In the genomic region with DNA sequence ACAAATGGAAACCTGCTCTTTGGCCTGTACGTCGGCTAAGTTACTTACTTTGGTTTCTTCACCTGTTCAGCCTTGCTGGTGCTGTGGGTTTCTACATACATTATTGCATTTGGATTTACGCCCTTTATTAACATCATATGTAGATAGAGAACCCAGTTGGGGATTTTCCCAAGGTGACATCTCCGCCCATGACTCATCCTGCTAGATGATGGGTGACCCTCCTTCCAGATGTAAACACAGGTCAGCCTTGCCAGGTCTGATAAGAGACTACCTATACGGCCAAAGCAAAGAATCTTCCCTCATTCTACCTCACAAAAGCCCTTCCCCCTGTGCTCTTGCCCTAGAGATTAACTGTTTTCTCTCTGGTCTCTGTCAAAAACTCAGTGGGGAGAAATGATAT, we compare ENCODE assay signal across 14 cellular contexts.
DNase-seq lines count a peak whose midpoint lies in the region; ATAC-seq, FAIRE-seq and TF ChIP-seq lines count a peak whose summit lies in the region.
"Had no signal": no experiment of that assay in that cellular context is flagged by ENCODE, and none has a peak within 500 bp of the region (broad histone marks: within the 10 kb centered on the region; RNA-seq: fewer than 3 reads in every experiment).

No MANE protein-coding gene starts in this region.

- H3K27me3 ChIP-seq in bronchial epithelial cell (ENCODE audit: control insufficient read depth, insufficient read depth, low read length) = no peaks in the 10 kb centered on the region
- H3K27me3 ChIP-seq: ascending aorta had no signal

- H3K4me3 Mint-ChIP-seq in stimulated activated effector memory CD8-positive, alpha-beta T cell treated with anti-CD3 and anti-CD28 coated beads, Interleukin-12 subunit alpha, Interleukin-12 subunit beta, amount 100 ng/mL, for 72 hours = no peak overlapping the region
- H3K4me3 Mint-ChIP-seq: activated T-cell treated with anti-CD3 and anti-CD28 coated beads, Interleukin-2, amount 50 U/mL, for 4 hours; type B pancreatic cell had no signal

- peaks cover 17% of the 10 kb centered on the region for H3K36me3 Mint-ChIP-seq in stimulated activated effector memory CD8-positive, alpha-beta T cell treated with anti-CD3 and anti-CD28 coated beads, Interleukin-12 subunit alpha, Interleukin-12 subunit beta, amount 100 ng/mL, for 72 hours

- no peaks in the 10 kb centered on the region for H3K36me3 ChIP-seq in bronchial epithelial cell (ENCODE audit: control insufficient read depth, insufficient read depth, low read length)
- H3K36me3 ChIP-seq: ascending aorta had no signal

- no peak overlapping the region for H3K4me3 ChIP-seq in bronchial epithelial cell (ENCODE audit: low read depth, low read length)
- H3K4me3 ChIP-seq: A549, ascending aorta had no signal

- TF ChIP-seq CTCF in bronchial epithelial cell (IDR thresholded peaks at IDR 0.05; ENCODE audit: insufficient read depth, low read length, severe bottlenecking) = no peak

- H3K27ac Mint-ChIP-seq in stimulated activated effector memory CD8-positive, alpha-beta T cell treated with anti-CD3 and anti-CD28 coated beads, Interleukin-12 subunit alpha, Interleukin-12 subunit beta, amount 100 ng/mL, for 72 hours = no peak overlapping the region
- H3K27ac Mint-ChIP-seq: type B pancreatic cell had no signal

- H3K4me1 Mint-ChIP-seq in stimulated activated effector memory CD8-positive, alpha-beta T cell treated with anti-CD3 and anti-CD28 coated beads, Interleukin-12 subunit alpha, Interleukin-12 subunit beta, amount 100 ng/mL, for 72 hours = peaks cover 29% of the 10 kb centered on the region

- H3K9me3 Mint-ChIP-seq in stimulated activated effector memory CD8-positive, alpha-beta T cell treated with anti-CD3 and anti-CD28 coated beads, Interleukin-12 subunit alpha, Interleukin-12 subunit beta, amount 100 ng/mL, for 72 hours = no peaks in the 10 kb centered on the region
- H3K9me3 Mint-ChIP-seq: activated T-cell treated with anti-CD3 and anti-CD28 coated beads, Interleukin-2, amount 50 U/mL, for 4 hours; type B pancreatic cell had no signal

- peak; percentile 18 for DNase-seq in COLO668 (lab: John Stamatoyannopoulos, UW; ENCODE audit: unreplicated experiment)
- DNase-seq in bronchial epithelial cell (ENCODE audit: low read depth) = peak; percentile 38
- no peak for DNase-seq in stimulated activated effector memory CD8-positive, alpha-beta T cell treated with anti-CD3 and anti-CD28 coated beads, Interleukin-12 subunit alpha, Interleukin-12 subunit beta, amount 100 ng/mL, for 72 hours (ENCODE audit: low spot score in 2 of 2)
- DNase-seq in NCI-H2029 (lab: John Stamatoyannopoulos, UW) = no peak
- DNase-seq in activated CD4-positive, CD25-positive, alpha-beta regulatory T cell (lab: John Stamatoyannopoulos, UW) = no peak
- DNase-seq in D341Med (ENCODE audit: low spot score) = no peak
- DNase-seq: activated T-cell treated with anti-CD3 and anti-CD28 coated beads, Interleukin-2, amount 50 U/mL, for 4 hours; NCI-H524 had no signal

- ATAC-seq in GM19395 (IDR thresholded peaks at IDR 0.05; ENCODE audit: unreplicated experiment) (peak; percentile 55), HG02885 (IDR thresholded peaks at IDR 0.05; ENCODE audit: poor library complexity, unreplicated experiment) (peak; percentile 36)
- no peak for ATAC-seq in stimulated activated effector memory CD8-positive, alpha-beta T cell treated with anti-CD3 and anti-CD28 coated beads, Interleukin-12 subunit alpha, Interleukin-12 subunit beta, amount 100 ng/mL, for 72 hours
- ATAC-seq: A549; activated T-cell treated with anti-CD3 and anti-CD28 coated beads, Interleukin-2, amount 50 U/mL, for 4 hours had no signal

- no peak for FAIRE-seq in bronchial epithelial cell (lab: Jason Lieb, UNC)
- FAIRE-seq: RCC 7860 had no signal

Comparison
In these comparisons a context has a peak if more than half of its experiments do, and no peak if none do; other contexts are left out.
1. DNase-seq: peak in COLO668 (single experiment) and bronchial epithelial cell (single experiment); none in stimulated activated effector memory CD8-positive, alpha-beta T cell treated with anti-CD3 and anti-CD28 coated beads, Interleukin-12 subunit alpha, Interleukin-12 subunit beta, amount 100 ng/mL, for 72 hours (0 of 2), NCI-H2029 (single experiment), activated CD4-positive, CD25-positive, alpha-beta regulatory T cell (0 of 4) and D341Med (single experiment).